Comparison of ENCODE assay signal across 1 cellular context in the genomic region with DNA sequence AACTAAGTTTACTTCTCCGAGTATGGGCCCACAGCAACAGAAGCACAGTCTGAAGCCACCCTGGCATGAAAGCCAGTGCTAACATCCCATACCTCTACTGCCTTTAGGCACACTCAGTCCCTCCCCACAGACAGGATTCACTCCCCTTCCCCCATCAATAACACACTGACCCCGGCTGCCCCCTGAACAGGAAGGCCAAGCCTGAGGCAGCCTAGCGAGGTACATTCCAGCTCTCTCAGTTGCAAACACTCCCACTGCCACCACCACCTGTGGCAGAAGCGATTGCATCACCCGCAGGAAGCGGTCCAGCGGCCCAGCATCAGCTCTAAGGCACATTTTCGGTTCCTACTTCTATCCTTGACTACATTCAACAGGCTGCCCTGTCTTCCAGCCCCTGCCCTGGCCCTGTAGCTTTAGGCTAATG.
TF ChIP-seq lines count a peak whose summit lies in the region.

No MANE protein-coding gene starts in this region.

TF ChIP-seq in GM12878, 131 proteins besides CTCF, POLR2A, EP300 and RAD21 (continued from another document and continues in another):
- 0 out of 3 replicates have a peak, but pooled peaks of 1 of the 2 experiments have one; percentile 35 for TF ChIP-seq EGR1 (IDR thresholded peaks at IDR 0.05; ENCODE audit: borderline replicate concordance in 1 of 2, low read depth in 2 of 2, low read length in 2 of 2)
- no peak for TF ChIP-seq ZNF384 (IDR thresholded peaks at IDR 0.05; ENCODE audit: borderline replicate concordance, low read depth, low read length)
- TF ChIP-seq TCF7 (IDR thresholded peaks at IDR 0.05; ENCODE audit: borderline replicate concordance), result no peak
- peak in 1 of 2 experiments; percentile 98; a peak in 2 of 4 replicates for TF ChIP-seq CEBPB (IDR thresholded peaks at IDR 0.05; ENCODE audit: borderline replicate concordance in 1 of 2, low read depth in 2 of 2, low read length in 2 of 2)
- TF ChIP-seq, protein P1, sequence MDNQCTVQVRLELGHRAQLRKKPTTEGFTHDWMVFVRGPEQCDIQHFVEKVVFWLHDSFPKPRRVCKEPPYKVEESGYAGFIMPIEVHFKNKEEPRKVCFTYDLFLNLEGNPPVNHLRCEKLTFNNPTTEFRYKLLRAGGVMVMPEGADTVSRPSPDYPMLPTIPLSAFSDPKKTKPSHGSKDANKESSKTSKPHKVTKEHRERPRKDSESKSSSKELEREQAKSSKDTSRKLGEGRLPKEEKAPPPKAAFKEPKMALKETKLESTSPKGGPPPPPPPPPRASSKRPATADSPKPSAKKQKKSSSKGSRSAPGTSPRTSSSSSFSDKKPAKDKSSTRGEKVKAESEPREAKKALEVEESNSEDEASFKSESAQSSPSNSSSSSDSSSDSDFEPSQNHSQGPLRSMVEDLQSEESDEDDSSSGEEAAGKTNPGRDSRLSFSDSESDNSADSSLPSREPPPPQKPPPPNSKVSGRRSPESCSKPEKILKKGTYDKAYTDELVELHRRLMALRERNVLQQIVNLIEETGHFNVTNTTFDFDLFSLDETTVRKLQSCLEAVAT (IDR thresholded peaks at IDR 0.05), result no peak
- TF ChIP-seq, protein P2, sequence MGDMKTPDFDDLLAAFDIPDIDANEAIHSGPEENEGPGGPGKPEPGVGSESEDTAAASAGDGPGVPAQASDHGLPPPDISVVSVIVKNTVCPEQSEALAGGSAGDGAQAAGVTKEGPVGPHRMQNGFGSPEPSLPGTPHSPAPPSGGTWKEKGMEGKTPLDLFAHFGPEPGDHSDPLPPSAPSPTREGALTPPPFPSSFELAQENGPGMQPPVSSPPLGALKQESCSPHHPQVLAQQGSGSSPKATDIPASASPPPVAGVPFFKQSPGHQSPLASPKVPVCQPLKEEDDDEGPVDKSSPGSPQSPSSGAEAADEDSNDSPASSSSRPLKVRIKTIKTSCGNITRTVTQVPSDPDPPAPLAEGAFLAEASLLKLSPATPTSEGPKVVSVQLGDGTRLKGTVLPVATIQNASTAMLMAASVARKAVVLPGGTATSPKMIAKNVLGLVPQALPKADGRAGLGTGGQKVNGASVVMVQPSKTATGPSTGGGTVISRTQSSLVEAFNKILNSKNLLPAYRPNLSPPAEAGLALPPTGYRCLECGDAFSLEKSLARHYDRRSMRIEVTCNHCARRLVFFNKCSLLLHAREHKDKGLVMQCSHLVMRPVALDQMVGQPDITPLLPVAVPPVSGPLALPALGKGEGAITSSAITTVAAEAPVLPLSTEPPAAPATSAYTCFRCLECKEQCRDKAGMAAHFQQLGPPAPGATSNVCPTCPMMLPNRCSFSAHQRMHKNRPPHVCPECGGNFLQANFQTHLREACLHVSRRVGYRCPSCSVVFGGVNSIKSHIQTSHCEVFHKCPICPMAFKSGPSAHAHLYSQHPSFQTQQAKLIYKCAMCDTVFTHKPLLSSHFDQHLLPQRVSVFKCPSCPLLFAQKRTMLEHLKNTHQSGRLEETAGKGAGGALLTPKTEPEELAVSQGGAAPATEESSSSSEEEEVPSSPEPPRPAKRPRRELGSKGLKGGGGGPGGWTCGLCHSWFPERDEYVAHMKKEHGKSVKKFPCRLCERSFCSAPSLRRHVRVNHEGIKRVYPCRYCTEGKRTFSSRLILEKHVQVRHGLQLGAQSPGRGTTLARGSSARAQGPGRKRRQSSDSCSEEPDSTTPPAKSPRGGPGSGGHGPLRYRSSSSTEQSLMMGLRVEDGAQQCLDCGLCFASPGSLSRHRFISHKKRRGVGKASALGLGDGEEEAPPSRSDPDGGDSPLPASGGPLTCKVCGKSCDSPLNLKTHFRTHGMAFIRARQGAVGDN (IDR thresholded peaks at IDR 0.05), result peak; percentile 47; the same call in 1 of the 2 replicates
- no peak for TF ChIP-seq MTA3 (IDR thresholded peaks at IDR 0.05; ENCODE audit: borderline replicate concordance, low read length)
- TF ChIP-seq RELA (IDR thresholded peaks at IDR 0.05; ENCODE audit: borderline replicate concordance, partially characterized antibody), result no peak
- peak; percentile 78 for TF ChIP-seq BCL11A (IDR thresholded peaks at IDR 0.05; ENCODE audit: low read depth, low read length)
- TF ChIP-seq CBX5 (IDR thresholded peaks at IDR 0.05; ENCODE audit: low read depth), result no peak
- TF ChIP-seq, protein P3, sequence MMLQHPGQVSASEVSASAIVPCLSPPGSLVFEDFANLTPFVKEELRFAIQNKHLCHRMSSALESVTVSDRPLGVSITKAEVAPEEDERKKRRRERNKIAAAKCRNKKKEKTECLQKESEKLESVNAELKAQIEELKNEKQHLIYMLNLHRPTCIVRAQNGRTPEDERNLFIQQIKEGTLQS (IDR thresholded peaks at IDR 0.05; ENCODE audit: borderline replicate concordance, extremely low read depth, low read depth, low read length), result peak; percentile 50; the same call in 1 of the 2 replicates
- TF ChIP-seq, protein P4, sequence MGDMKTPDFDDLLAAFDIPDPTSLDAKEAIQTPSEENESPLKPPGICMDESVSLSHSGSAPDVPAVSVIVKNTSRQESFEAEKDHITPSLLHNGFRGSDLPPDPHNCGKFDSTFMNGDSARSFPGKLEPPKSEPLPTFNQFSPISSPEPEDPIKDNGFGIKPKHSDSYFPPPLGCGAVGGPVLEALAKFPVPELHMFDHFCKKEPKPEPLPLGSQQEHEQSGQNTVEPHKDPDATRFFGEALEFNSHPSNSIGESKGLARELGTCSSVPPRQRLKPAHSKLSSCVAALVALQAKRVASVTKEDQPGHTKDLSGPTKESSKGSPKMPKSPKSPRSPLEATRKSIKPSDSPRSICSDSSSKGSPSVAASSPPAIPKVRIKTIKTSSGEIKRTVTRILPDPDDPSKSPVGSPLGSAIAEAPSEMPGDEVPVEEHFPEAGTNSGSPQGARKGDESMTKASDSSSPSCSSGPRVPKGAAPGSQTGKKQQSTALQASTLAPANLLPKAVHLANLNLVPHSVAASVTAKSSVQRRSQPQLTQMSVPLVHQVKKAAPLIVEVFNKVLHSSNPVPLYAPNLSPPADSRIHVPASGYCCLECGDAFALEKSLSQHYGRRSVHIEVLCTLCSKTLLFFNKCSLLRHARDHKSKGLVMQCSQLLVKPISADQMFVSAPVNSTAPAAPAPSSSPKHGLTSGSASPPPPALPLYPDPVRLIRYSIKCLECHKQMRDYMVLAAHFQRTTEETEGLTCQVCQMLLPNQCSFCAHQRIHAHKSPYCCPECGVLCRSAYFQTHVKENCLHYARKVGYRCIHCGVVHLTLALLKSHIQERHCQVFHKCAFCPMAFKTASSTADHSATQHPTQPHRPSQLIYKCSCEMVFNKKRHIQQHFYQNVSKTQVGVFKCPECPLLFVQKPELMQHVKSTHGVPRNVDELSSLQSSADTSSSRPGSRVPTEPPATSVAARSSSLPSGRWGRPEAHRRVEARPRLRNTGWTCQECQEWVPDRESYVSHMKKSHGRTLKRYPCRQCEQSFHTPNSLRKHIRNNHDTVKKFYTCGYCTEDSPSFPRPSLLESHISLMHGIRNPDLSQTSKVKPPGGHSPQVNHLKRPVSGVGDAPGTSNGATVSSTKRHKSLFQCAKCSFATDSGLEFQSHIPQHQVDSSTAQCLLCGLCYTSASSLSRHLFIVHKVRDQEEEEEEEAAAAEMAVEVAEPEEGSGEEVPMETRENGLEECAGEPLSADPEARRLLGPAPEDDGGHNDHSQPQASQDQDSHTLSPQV (IDR thresholded peaks at IDR 0.05), result no peak
- TF ChIP-seq SMC3 (IDR thresholded peaks at IDR 0.05; ENCODE audit: borderline replicate concordance, low read length), result no peak
- 0 out of 2 replicates have a peak, but pooled peaks have one; percentile 33 for TF ChIP-seq POLR2AphosphoS5 (IDR thresholded peaks at IDR 0.05; ENCODE audit: low read length)
- TF ChIP-seq, protein P5, sequence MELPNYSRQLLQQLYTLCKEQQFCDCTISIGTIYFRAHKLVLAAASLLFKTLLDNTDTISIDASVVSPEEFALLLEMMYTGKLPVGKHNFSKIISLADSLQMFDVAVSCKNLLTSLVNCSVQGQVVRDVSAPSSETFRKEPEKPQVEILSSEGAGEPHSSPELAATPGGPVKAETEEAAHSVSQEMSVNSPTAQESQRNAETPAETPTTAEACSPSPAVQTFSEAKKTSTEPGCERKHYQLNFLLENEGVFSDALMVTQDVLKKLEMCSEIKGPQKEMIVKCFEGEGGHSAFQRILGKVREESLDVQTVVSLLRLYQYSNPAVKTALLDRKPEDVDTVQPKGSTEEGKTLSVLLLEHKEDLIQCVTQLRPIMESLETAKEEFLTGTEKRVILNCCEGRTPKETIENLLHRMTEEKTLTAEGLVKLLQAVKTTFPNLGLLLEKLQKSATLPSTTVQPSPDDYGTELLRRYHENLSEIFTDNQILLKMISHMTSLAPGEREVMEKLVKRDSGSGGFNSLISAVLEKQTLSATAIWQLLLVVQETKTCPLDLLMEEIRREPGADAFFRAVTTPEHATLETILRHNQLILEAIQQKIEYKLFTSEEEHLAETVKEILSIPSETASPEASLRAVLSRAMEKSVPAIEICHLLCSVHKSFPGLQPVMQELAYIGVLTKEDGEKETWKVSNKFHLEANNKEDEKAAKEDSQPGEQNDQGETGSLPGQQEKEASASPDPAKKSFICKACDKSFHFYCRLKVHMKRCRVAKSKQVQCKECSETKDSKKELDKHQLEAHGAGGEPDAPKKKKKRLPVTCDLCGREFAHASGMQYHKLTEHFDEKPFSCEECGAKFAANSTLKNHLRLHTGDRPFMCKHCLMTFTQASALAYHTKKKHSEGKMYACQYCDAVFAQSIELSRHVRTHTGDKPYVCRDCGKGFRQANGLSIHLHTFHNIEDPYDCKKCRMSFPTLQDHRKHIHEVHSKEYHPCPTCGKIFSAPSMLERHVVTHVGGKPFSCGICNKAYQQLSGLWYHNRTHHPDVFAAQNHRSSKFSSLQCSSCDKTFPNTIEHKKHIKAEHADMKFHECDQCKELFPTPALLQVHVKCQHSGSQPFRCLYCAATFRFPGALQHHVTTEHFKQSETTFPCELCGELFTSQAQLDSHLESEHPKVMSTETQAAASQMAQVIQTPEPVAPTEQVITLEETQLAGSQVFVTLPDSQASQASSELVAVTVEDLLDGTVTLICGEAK (IDR thresholded peaks at IDR 0.05; ENCODE audit: borderline replicate concordance), result no peak
- TF ChIP-seq, protein P6, sequence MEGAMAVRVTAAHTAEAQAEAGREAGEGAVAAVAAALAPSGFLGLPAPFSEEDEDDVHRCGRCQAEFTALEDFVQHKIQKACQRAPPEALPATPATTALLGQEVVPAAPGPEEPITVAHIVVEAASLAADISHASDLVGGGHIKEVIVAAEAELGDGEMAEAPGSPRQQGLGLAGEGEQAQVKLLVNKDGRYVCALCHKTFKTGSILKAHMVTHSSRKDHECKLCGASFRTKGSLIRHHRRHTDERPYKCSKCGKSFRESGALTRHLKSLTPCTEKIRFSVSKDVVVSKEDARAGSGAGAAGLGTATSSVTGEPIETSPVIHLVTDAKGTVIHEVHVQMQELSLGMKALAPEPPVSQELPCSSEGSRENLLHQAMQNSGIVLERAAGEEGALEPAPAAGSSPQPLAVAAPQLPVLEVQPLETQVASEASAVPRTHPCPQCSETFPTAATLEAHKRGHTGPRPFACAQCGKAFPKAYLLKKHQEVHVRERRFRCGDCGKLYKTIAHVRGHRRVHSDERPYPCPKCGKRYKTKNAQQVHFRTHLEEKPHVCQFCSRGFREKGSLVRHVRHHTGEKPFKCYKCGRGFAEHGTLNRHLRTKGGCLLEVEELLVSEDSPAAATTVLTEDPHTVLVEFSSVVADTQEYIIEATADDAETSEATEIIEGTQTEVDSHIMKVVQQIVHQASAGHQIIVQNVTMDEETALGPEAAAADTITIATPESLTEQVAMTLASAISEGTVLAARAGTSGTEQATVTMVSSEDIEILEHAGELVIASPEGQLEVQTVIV (IDR thresholded peaks at IDR 0.05; ENCODE audit: borderline replicate concordance, partially characterized antibody), result no peak
- TF ChIP-seq ZNF24 (IDR thresholded peaks at IDR 0.05), result no peak
- TF ChIP-seq MYC (IDR thresholded peaks at IDR 0.05; ENCODE audit: insufficient read depth, insufficient read length, insufficient replicate concordance, low read length, severe bottlenecking), result no peak
- peak in 1 of 2 experiments; percentile 44; a peak in 1 of 4 replicates for TF ChIP-seq BHLHE40 (IDR thresholded peaks at IDR 0.05; ENCODE audit: borderline replicate concordance in 1 of 2, low read depth in 2 of 2, low read length in 1 of 2)
- peak; percentile 54 for TF ChIP-seq SP1 (IDR thresholded peaks at IDR 0.05; ENCODE audit: low read depth, low read length)
- no peak for TF ChIP-seq CHD4 (IDR thresholded peaks at IDR 0.05)
- 0 out of 4 replicates have a peak, but pooled peaks of 1 of the 2 experiments have one; percentile 12 for TF ChIP-seq SRF (IDR thresholded peaks at IDR 0.05; ENCODE audit: low read depth in 2 of 2, low read length in 2 of 2)
- TF ChIP-seq JUNB (IDR thresholded peaks at IDR 0.05), result peak; percentile 64
- TF ChIP-seq, protein P7, sequence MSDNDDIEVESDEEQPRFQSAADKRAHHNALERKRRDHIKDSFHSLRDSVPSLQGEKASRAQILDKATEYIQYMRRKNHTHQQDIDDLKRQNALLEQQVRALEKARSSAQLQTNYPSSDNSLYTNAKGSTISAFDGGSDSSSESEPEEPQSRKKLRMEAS (IDR thresholded peaks at IDR 0.05; ENCODE audit: low read depth, low read length), result no peak
- TF ChIP-seq WRNIP1 (IDR thresholded peaks at IDR 0.05; ENCODE audit: borderline replicate concordance, low read depth, low read length), result no peak
- TF ChIP-seq TCF12 (IDR thresholded peaks at IDR 0.05; ENCODE audit: low read depth, low read length), result peak; percentile 91
- no peak for TF ChIP-seq CBX3 (IDR thresholded peaks at IDR 0.05; ENCODE audit: borderline replicate concordance, low read depth)
- peak; percentile 44; the same call in 1 of the 2 replicates for TF ChIP-seq CREB1 (IDR thresholded peaks at IDR 0.05; ENCODE audit: low read depth)
- TF ChIP-seq ZBED1 (IDR thresholded peaks at IDR 0.05; ENCODE audit: borderline replicate concordance), result peak; percentile 26; the same call in 1 of the 2 replicates
- peak; percentile 61; the same call in 1 of the 2 replicates for TF ChIP-seq MTA2 (IDR thresholded peaks at IDR 0.05; ENCODE audit: low read depth)
- TF ChIP-seq NFIC (IDR thresholded peaks at IDR 0.05; ENCODE audit: low read depth, low read length), result peak; percentile 47; the same call in 1 of the 2 replicates
- TF ChIP-seq ESRRA (IDR thresholded peaks at IDR 0.05; ENCODE audit: low read length), result no peak
- TF ChIP-seq CHD2 (IDR thresholded peaks at IDR 0.05; ENCODE audit: borderline replicate concordance, low read depth, low read length), result no peak; the same call in 1 of the 2 replicates
- 0 out of 2 replicates have a peak, but pooled peaks have one; percentile 49 for TF ChIP-seq HDGF (IDR thresholded peaks at IDR 0.05)
- no peak for TF ChIP-seq FOXK2 (IDR thresholded peaks at IDR 0.05)
- TF ChIP-seq, protein P8, sequence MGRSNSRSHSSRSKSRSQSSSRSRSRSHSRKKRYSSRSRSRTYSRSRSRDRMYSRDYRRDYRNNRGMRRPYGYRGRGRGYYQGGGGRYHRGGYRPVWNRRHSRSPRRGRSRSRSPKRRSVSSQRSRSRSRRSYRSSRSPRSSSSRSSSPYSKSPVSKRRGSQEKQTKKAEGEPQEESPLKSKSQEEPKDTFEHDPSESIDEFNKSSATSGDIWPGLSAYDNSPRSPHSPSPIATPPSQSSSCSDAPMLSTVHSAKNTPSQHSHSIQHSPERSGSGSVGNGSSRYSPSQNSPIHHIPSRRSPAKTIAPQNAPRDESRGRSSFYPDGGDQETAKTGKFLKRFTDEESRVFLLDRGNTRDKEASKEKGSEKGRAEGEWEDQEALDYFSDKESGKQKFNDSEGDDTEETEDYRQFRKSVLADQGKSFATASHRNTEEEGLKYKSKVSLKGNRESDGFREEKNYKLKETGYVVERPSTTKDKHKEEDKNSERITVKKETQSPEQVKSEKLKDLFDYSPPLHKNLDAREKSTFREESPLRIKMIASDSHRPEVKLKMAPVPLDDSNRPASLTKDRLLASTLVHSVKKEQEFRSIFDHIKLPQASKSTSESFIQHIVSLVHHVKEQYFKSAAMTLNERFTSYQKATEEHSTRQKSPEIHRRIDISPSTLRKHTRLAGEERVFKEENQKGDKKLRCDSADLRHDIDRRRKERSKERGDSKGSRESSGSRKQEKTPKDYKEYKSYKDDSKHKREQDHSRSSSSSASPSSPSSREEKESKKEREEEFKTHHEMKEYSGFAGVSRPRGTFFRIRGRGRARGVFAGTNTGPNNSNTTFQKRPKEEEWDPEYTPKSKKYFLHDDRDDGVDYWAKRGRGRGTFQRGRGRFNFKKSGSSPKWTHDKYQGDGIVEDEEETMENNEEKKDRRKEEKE (IDR thresholded peaks at IDR 0.05), result no peak
- TF ChIP-seq RAD51 (IDR thresholded peaks at IDR 0.05), result no peak
